In the genomic region with DNA sequence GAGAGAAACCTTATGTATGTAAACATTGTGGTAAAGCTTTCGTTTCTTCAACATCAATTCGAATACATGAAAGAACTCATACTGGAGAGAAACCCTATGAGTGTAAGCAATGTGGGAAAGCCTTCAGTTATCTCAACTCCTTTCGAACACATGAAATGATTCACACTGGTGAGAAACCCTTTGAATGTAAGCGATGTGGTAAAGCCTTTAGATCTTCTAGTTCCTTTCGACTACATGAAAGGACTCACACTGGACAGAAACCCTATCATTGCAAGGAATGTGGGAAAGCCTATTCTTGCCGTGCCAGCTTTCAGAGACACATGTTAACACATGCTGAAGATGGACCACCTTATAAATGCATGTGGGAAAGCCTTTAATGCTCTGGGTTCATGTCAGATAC, we compare ENCODE assay signal across 2 cellular contexts.
TF ChIP-seq lines count a peak whose summit lies in the region.

No MANE protein-coding gene starts in this region.

TF ChIP-seq in HCT116, 20 proteins besides CTCF, POLR2A, EP300 and RAD21:
- peak; percentile 85 for TF ChIP-seq ZNF274 (IDR thresholded peaks at IDR 0.05; ENCODE audit: low read depth, low read length)
- no peak for TF ChIP-seq ZFX (IDR thresholded peaks at IDR 0.05)
TF ChIP-seq in HCT116: peak in this region for 1.

TF ChIP-seq in K562, 482 proteins besides CTCF, POLR2A, EP300 and RAD21:
- TF ChIP-seq TRIM28 (IDR thresholded peaks at IDR 0.05) (peak; percentile 55; the same call in 1 of the 2 replicates), ZNF75A (CRISPR knock-in tag; IDR thresholded peaks at IDR 0.05) (peak; percentile 97), PHTF2 (CRISPR knock-in tag; IDR thresholded peaks at IDR 0.05) (no peak), GTF2E2 (tag; IDR thresholded peaks at IDR 0.05) (no peak), COPS2 (conservative IDR thresholded peaks at IDR 0.05) (no peak), NR2C2 (CRISPR knock-in tag; IDR thresholded peaks at IDR 0.05) (no peak), NR2C2 (tag; IDR thresholded peaks at IDR 0.05) (no peak), CBX3 (IDR thresholded peaks at IDR 0.05; ENCODE audit: borderline replicate concordance in 1 of 2, low read length in 2 of 2) (peak in 1 of 2 experiments; percentile 56; a peak in 1 of 3 replicates), ZNF280A (IDR thresholded peaks at IDR 0.05; ENCODE audit: low read depth, partially characterized antibody) (peak; percentile 49), ZNF274 (IDR thresholded peaks at IDR 0.05; ENCODE audit: borderline replicate concordance, low read depth, low read length) (peak; percentile 94)
